In genomic region chr1:149103109-149104081, GRCh38 we compare ENCODE assay signal across 8 cellular contexts. TPM values are rescaled to one million over a fixed set of nuclear protein-coding genes. Genes with fewer than 3 reads are reported as not detected.
DNase-seq lines count a peak whose midpoint lies in the region; ATAC-seq and TF ChIP-seq lines count a peak whose summit lies in the region.
"Not testable (repeated sequence)": the region's sequence is repeated elsewhere in the genome, so short reads cannot be mapped to it uniquely, and the experiment has no call there.

NBPF9 (minus strand) TSS chr1:149103551; CDS start chr1:149082139, 21,412 bp downstream.

- not testable (repeated sequence) for H3K36me3 ChIP-seq in lower lobe of right lung

- not testable (repeated sequence) for H3K27me3 ChIP-seq in lower lobe of right lung (ENCODE audit: low read depth)

- not testable (repeated sequence) for H3K4me1 Mint-ChIP-seq in activated CD8-positive, alpha-beta T cell treated with anti-CD3 and anti-CD28 coated beads, Interleukin-2, amount 10 ng/mL, durations not matched to agents 7 days and 5 days (ENCODE audit: low read depth)

- DNase-seq in AG10803 (ENCODE audit: low read depth) (peak; percentile 31), NCI-H82 (lab: John Stamatoyannopoulos, UW) (peak; percentile 60), ecto neural progenitor cell (ENCODE audit: low spot score) (peak; percentile 62), lower lobe of right lung (peak; percentile 71)
- DNase-seq in activated CD8-positive, alpha-beta T cell treated with anti-CD3 and anti-CD28 coated beads, Interleukin-2, amount 10 ng/mL, durations not matched to agents 7 days and 5 days, result peak; percentile 42
- DNase-seq in stimulated activated CD4-positive, alpha-beta T cell treated with anti-CD3 and anti-CD28 coated beads, Interleukin-1b, Interleukin-23, amount 100 ng/mL, for 4 hours (ENCODE audit: low read depth in 2 of 2), result peak; percentile 8 to 29

- not testable (repeated sequence) for TF ChIP-seq CTCF in AG10803 (conservative IDR thresholded peaks at IDR 0.05; ENCODE audit: low read length); lower lobe of right lung (IDR thresholded peaks at IDR 0.05)

- CTCF ChIA-PET in activated CD8-positive, alpha-beta T cell treated with anti-CD3 and anti-CD28 coated beads, Interleukin-2, amount 10 ng/mL, durations not matched to agents 7 days and 5 days (lab: Charles Lee), result not testable (repeated sequence)

- H3K4me1 ChIP-seq in lower lobe of right lung, result not testable (repeated sequence)

- H3K9me3 ChIP-seq in lower lobe of right lung, result not testable (repeated sequence)

- not testable (repeated sequence) for H3K36me3 Mint-ChIP-seq in activated CD8-positive, alpha-beta T cell treated with anti-CD3 and anti-CD28 coated beads, Interleukin-2, amount 10 ng/mL, durations not matched to agents 7 days and 5 days (ENCODE audit: low read depth)

- intact Hi-C loops in lower lobe of right lung (cut with DNase I), result not testable (repeated sequence)

- ATAC-seq in GM19395 (IDR thresholded peaks at IDR 0.05; ENCODE audit: unreplicated experiment) (peak; percentile 83), HG03159 (IDR thresholded peaks at IDR 0.05; ENCODE audit: unreplicated experiment) (peak; percentile 86), lower lobe of right lung (peak; percentile 100)
- ATAC-seq in activated CD8-positive, alpha-beta T cell treated with anti-CD3 and anti-CD28 coated beads, Interleukin-2, amount 10 ng/mL, durations not matched to agents 7 days and 5 days, result peak; percentile 94

- H3K4me3 ChIP-seq in AG10803 (ENCODE audit: low read length) (peak within 1 kb of the TSS; percentile 61), lower lobe of right lung (peak within 1 kb of the TSS; percentile 51)

- H3K27ac Mint-ChIP-seq in activated CD8-positive, alpha-beta T cell treated with anti-CD3 and anti-CD28 coated beads, Interleukin-2, amount 10 ng/mL, durations not matched to agents 7 days and 5 days, result peak within 1 kb of the TSS; percentile 90

- not testable (repeated sequence) for H3K27me3 Mint-ChIP-seq in activated CD8-positive, alpha-beta T cell treated with anti-CD3 and anti-CD28 coated beads, Interleukin-2, amount 10 ng/mL, durations not matched to agents 7 days and 5 days (ENCODE audit: low read depth)

- H3K9me3 Mint-ChIP-seq in activated CD8-positive, alpha-beta T cell treated with anti-CD3 and anti-CD28 coated beads, Interleukin-2, amount 10 ng/mL, durations not matched to agents 7 days and 5 days (ENCODE audit: insufficient read depth), result not testable (repeated sequence)

- peak within 1 kb of the TSS; percentile 97 for H3K4me3 Mint-ChIP-seq in activated CD8-positive, alpha-beta T cell treated with anti-CD3 and anti-CD28 coated beads, Interleukin-2, amount 10 ng/mL, durations not matched to agents 7 days and 5 days

- not testable (repeated sequence) for H3K27ac ChIP-seq in lower lobe of right lung

- POLR2A ChIA-PET in activated CD8-positive, alpha-beta T cell treated with anti-CD3 and anti-CD28 coated beads, Interleukin-2, amount 10 ng/mL, durations not matched to agents 7 days and 5 days (lab: Charles Lee), result not testable (repeated sequence)

RNA-seq across cellular contexts. Expression of gene NBPF9, which starts in this region (rescaled TPM):
- total RNA-seq in activated CD8-positive, alpha-beta T cell treated with anti-CD3 and anti-CD28 coated beads, Interleukin-2, amount 10 ng/mL, durations not matched to agents 7 days and 5 days, result 10 to 100 TPM; 10.1 to 10.8 TPM
- 24.2 TPM for total RNA-seq in lower lobe of right lung

Comparison
In these comparisons a context has a peak if more than half of its experiments do, and no peak if none do; other contexts are left out.
1. DNase-seq: peak in every context shown above with its lines; median percentile 71 in lower lobe of right lung; 62 in ecto neural progenitor cell; 60 in NCI-H82; 42 in activated CD8-positive, alpha-beta T cell treated with anti-CD3 and anti-CD28 coated beads, Interleukin-2, amount 10 ng/mL, durations not matched to agents 7 days and 5 days; 31 in AG10803; 18 in stimulated activated CD4-positive, alpha-beta T cell treated with anti-CD3 and anti-CD28 coated beads, Interleukin-1b, Interleukin-23, amount 100 ng/mL, for 4 hours.